Comparison of ENCODE assay signal across 1 cellular context in genomic region chr16:70253291-70254094, GRCh38.
TF ChIP-seq lines count a peak whose summit lies in the region.

No MANE protein-coding gene starts in this region.

TF ChIP-seq in HepG2, 621 proteins besides CTCF, POLR2A, EP300 and RAD21 (continued from another document):
- TF ChIP-seq ZNF407 (CRISPR knock-in tag; IDR thresholded peaks at IDR 0.05; ENCODE audit: not compliant biosample characterization) = no peak
- peak; percentile 55; the same call in 1 of the 2 replicates for TF ChIP-seq KMT2A (CRISPR knock-in tag; IDR thresholded peaks at IDR 0.05)
- no peak for TF ChIP-seq ELK4 (CRISPR knock-in tag; IDR thresholded peaks at IDR 0.05; ENCODE audit: borderline replicate concordance)
- TF ChIP-seq RELA (CRISPR knock-in tag; IDR thresholded peaks at IDR 0.05) = no peak
- TF ChIP-seq ZSCAN9 (CRISPR knock-in tag; IDR thresholded peaks at IDR 0.05; ENCODE audit: borderline replicate concordance) = no peak
- TF ChIP-seq NR2F6 (IDR thresholded peaks at IDR 0.05) = no peak
- TF ChIP-seq NR2F6 (CRISPR knock-in tag; IDR thresholded peaks at IDR 0.05) = no peak
- peak; percentile 61; the same call in 1 of the 2 replicates for TF ChIP-seq THAP8 (CRISPR knock-in tag; IDR thresholded peaks at IDR 0.05; ENCODE audit: borderline replicate concordance)
- no peak for TF ChIP-seq ZNF44 (CRISPR knock-in tag; IDR thresholded peaks at IDR 0.05)
- no peak for TF ChIP-seq TCF7 (IDR thresholded peaks at IDR 0.05; ENCODE audit: low read depth)
- TF ChIP-seq RBAK (CRISPR knock-in tag; IDR thresholded peaks at IDR 0.05) = 0 out of 2 replicates have a peak, but pooled peaks have one; percentile 30
- no peak for TF ChIP-seq ZBTB33 (CRISPR knock-in tag; IDR thresholded peaks at IDR 0.05)
- no peak for TF ChIP-seq ZNF773 (CRISPR knock-in tag; IDR thresholded peaks at IDR 0.05; ENCODE audit: borderline replicate concordance)
- no peak for TF ChIP-seq NFIC (IDR thresholded peaks at IDR 0.05; ENCODE audit: low read length)
- no peak for TF ChIP-seq KDM5B (CRISPR knock-in tag; IDR thresholded peaks at IDR 0.05; ENCODE audit: borderline replicate concordance)
- no peak for TF ChIP-seq ZKSCAN8 (CRISPR knock-in tag; IDR thresholded peaks at IDR 0.05; ENCODE audit: borderline replicate concordance)
- no peak for TF ChIP-seq ZNF749 (CRISPR knock-in tag; IDR thresholded peaks at IDR 0.05; ENCODE audit: borderline replicate concordance)
- TF ChIP-seq SCMH1 (CRISPR knock-in tag; IDR thresholded peaks at IDR 0.05; ENCODE audit: borderline replicate concordance) = no peak
- TF ChIP-seq GATAD1 (CRISPR knock-in tag; IDR thresholded peaks at IDR 0.05) = 0 out of 2 replicates have a peak, but pooled peaks have one; percentile 12
- peak; percentile 23 for TF ChIP-seq YY1 (IDR thresholded peaks at IDR 0.05; ENCODE audit: insufficient read depth, insufficient replicate concordance, low read depth, low read length)
- 0 out of 2 replicates have a peak, but pooled peaks have one; percentile 13 for TF ChIP-seq ZNF143 (CRISPR knock-in tag; IDR thresholded peaks at IDR 0.05)
- TF ChIP-seq NR2F2 (IDR thresholded peaks at IDR 0.05; ENCODE audit: borderline replicate concordance, low read depth) = no peak
- TF ChIP-seq ZFP90 (CRISPR knock-in tag; IDR thresholded peaks at IDR 0.05; ENCODE audit: borderline replicate concordance) = no peak
- TF ChIP-seq ZBTB37 (CRISPR knock-in tag; IDR thresholded peaks at IDR 0.05) = no peak
- no peak for TF ChIP-seq ATF4 (CRISPR knock-in tag; IDR thresholded peaks at IDR 0.05)
